In genomic region chr3:175651716-175652115, GRCh38 we compare ENCODE assay signal across 17 cellular contexts.
DNase-seq lines count a peak whose midpoint lies in the region; ATAC-seq and TF ChIP-seq lines count a peak whose summit lies in the region.
"Had no signal": no experiment of that assay in that cellular context is flagged by ENCODE, and none has a peak within 500 bp of the region (broad histone marks: within the 10 kb centered on the region; RNA-seq: fewer than 3 reads in every experiment).

No MANE protein-coding gene starts in this region.

- H3K4me3 ChIP-seq in BJ (ENCODE audit: low read depth, low read length): peak overlapping the region; percentile 23
- H3K4me3 ChIP-seq in hepatocyte: no peak overlapping the region
- H3K4me3 ChIP-seq in effector memory CD4-positive, alpha-beta T cell (ENCODE audit: insufficient read depth, low read depth, low read length, poor library complexity, severe bottlenecking): no peak overlapping the region
- H3K4me3 ChIP-seq: right atrium auricular region had no signal

- H3K27me3 Mint-ChIP-seq in HFFc6 (ENCODE audit: insufficient read depth): no peaks in the 10 kb centered on the region; the same call in 1 of the 2 replicates
- H3K27me3 Mint-ChIP-seq in natural killer cell treated with Interleukin-12 subunit alpha and Interleukin-12 subunit beta and Interleukin-15 and Interleukin-18, amount 100 ng/mL, for 72 hours: no peaks in the 10 kb centered on the region

- no peak for ATAC-seq in natural killer cell treated with Interleukin-12 subunit alpha and Interleukin-12 subunit beta and Interleukin-15 and Interleukin-18, amount 100 ng/mL, for 72 hours

- peak overlapping the region; percentile 1; the same call in 1 of the 2 replicates for H3K27ac Mint-ChIP-seq in HFFc6
- H3K27ac Mint-ChIP-seq in natural killer cell treated with Interleukin-12 subunit alpha and Interleukin-12 subunit beta and Interleukin-15 and Interleukin-18, amount 100 ng/mL, for 72 hours: no peak overlapping the region
- H3K27ac Mint-ChIP-seq: activated T-helper 2 cell treated with anti-CD3 and anti-CD28 coated beads, Interferon-gamma antibody, Interleukin-2, Interleukin-4, amounts not matched to agents 10 μg/mL and 5 μg/mL and 100 μg/mL, durations not matched to agents 14 hours and 24 hours and 36 hours had no signal

- peak overlapping the region; percentile 30 for H2AFZ ChIP-seq in hepatocyte

- H3K36me3 Mint-ChIP-seq in HFFc6 (ENCODE audit: low read depth): peaks cover 1% of the 10 kb centered on the region; the same call in 1 of the 2 replicates
- no peaks in the 10 kb centered on the region for H3K36me3 Mint-ChIP-seq in natural killer cell treated with Interleukin-12 subunit alpha and Interleukin-12 subunit beta and Interleukin-15 and Interleukin-18, amount 100 ng/mL, for 72 hours

- H4K20me1 ChIP-seq in hepatocyte (ENCODE audit: insufficient read depth, poor library complexity, severe bottlenecking): no peaks in the 10 kb centered on the region

- no peaks in the 10 kb centered on the region for H3K9me3 ChIP-seq in hepatocyte (ENCODE audit: low read depth)
- no peaks in the 10 kb centered on the region for H3K9me3 ChIP-seq in effector memory CD4-positive, alpha-beta T cell (ENCODE audit: control insufficient read depth, low read length)
- H3K9me3 ChIP-seq: right atrium auricular region had no signal

- no peaks in the 10 kb centered on the region for H3K79me2 ChIP-seq in hepatocyte

- peak overlapping the region; percentile 1; the same call in 1 of the 2 replicates for H3K4me3 Mint-ChIP-seq in HFFc6
- H3K4me3 Mint-ChIP-seq in natural killer cell treated with Interleukin-12 subunit alpha and Interleukin-12 subunit beta and Interleukin-15 and Interleukin-18, amount 100 ng/mL, for 72 hours: no peak overlapping the region

- no peaks in the 10 kb centered on the region for H3K4me1 ChIP-seq in hepatocyte (ENCODE audit: insufficient read depth)
- no peaks in the 10 kb centered on the region for H3K4me1 ChIP-seq in effector memory CD4-positive, alpha-beta T cell (ENCODE audit: control insufficient read depth, insufficient read depth, low read length, poor library complexity, severe bottlenecking)
- H3K4me1 ChIP-seq: right atrium auricular region had no signal

- WGBS in hepatocyte (ENCODE audit: low lambda C conversion rate, missing lambda C conversion rate): 69% methylated on average over 5 of the region's 5 CpGs

- no peaks in the 10 kb centered on the region for H3K9me2 ChIP-seq in hepatocyte (replicated peaks; ENCODE audit: insufficient read depth)

- no peaks in the 10 kb centered on the region for H3K9me3 Mint-ChIP-seq in HFFc6
- H3K9me3 Mint-ChIP-seq in natural killer cell treated with Interleukin-12 subunit alpha and Interleukin-12 subunit beta and Interleukin-15 and Interleukin-18, amount 100 ng/mL, for 72 hours: peaks cover 10% of the 10 kb centered on the region

- POLR2A ChIA-PET in BJ (lab: Charles Lee): no interaction called here

- H3K36me3 ChIP-seq in BJ (ENCODE audit: control insufficient read depth, insufficient read depth, low read length): no peaks in the 10 kb centered on the region
- no peaks in the 10 kb centered on the region for H3K36me3 ChIP-seq in hepatocyte (replicated peaks; ENCODE audit: insufficient read depth, low read depth)
- H3K36me3 ChIP-seq in effector memory CD4-positive, alpha-beta T cell (ENCODE audit: control insufficient read depth, insufficient read depth, low read length): no peaks in the 10 kb centered on the region
- H3K36me3 ChIP-seq: right atrium auricular region had no signal

- TF ChIP-seq CTCF in BJ (IDR thresholded peaks at IDR 0.05; ENCODE audit: insufficient read depth, low read depth, low read length) (no peak), HFFc6 (IDR thresholded peaks at IDR 0.05) (no peak), hepatocyte (IDR thresholded peaks at IDR 0.05; ENCODE audit: poor library complexity) (no peak)

- CTCF ChIA-PET in BJ (lab: Yijun Ruan, JAX): no interaction called here

- DNase-seq in BJ (ENCODE audit: low read depth): no peak
- DNase-seq in HFFc6: no peak
- DNase-seq in RPMI8226: peak; percentile 7
- no peak for DNase-seq in hepatocyte (ENCODE audit: low spot score)
- DNase-seq in stimulated activated CD4-positive, alpha-beta T cell treated with anti-CD3 and anti-CD28 coated beads, Interleukin-15, amount 100 ng/mL, for 24 hours: no peak
- DNase-seq in effector memory CD4-positive, alpha-beta T cell: no peak
- DNase-seq in natural killer cell treated with Interleukin-12 subunit alpha and Interleukin-12 subunit beta and Interleukin-15 and Interleukin-18, amount 100 ng/mL, for 72 hours (ENCODE audit: low spot score): no peak
- no peak for DNase-seq in NCI-H82 (lab: John Stamatoyannopoulos, UW)
- DNase-seq: activated CD4-positive, alpha-beta T cell treated with anti-CD3 and anti-CD28 coated beads for 48 hours; KBM-7; NCI-H2227 treated with DMSO at 0.1 percent for 48 hours; occipital lobe; stimulated activated naive CD4-positive, alpha-beta T cell; trophoblast cell had no signal

- peaks cover 12% of the 10 kb centered on the region for H3K4me1 Mint-ChIP-seq in HFFc6 (ENCODE audit: low read depth)
- no peaks in the 10 kb centered on the region for H3K4me1 Mint-ChIP-seq in natural killer cell treated with Interleukin-12 subunit alpha and Interleukin-12 subunit beta and Interleukin-15 and Interleukin-18, amount 100 ng/mL, for 72 hours (ENCODE audit: low read depth in 2 of 2)

- H3K4me2 ChIP-seq in hepatocyte: peak overlapping the region; percentile 34

- H3K27me3 ChIP-seq in BJ (ENCODE audit: control insufficient read depth, insufficient read depth, low read length) (no peaks in the 10 kb centered on the region), hepatocyte (no peaks in the 10 kb centered on the region)
- H3K27me3 ChIP-seq in effector memory CD4-positive, alpha-beta T cell (replicated peaks; ENCODE audit: control insufficient read depth, insufficient read depth, low read length, poor library complexity, severe bottlenecking): no peaks in the 10 kb centered on the region
- H3K27me3 ChIP-seq: right atrium auricular region had no signal

- no peak overlapping the region for H3K27ac ChIP-seq in hepatocyte
- H3K27ac ChIP-seq in effector memory CD4-positive, alpha-beta T cell (ENCODE audit: insufficient read depth, low read length, poor library complexity, severe bottlenecking): no peak overlapping the region
- H3K27ac ChIP-seq: epithelial cell of prostate, right atrium auricular region had no signal
